In the genomic region with DNA sequence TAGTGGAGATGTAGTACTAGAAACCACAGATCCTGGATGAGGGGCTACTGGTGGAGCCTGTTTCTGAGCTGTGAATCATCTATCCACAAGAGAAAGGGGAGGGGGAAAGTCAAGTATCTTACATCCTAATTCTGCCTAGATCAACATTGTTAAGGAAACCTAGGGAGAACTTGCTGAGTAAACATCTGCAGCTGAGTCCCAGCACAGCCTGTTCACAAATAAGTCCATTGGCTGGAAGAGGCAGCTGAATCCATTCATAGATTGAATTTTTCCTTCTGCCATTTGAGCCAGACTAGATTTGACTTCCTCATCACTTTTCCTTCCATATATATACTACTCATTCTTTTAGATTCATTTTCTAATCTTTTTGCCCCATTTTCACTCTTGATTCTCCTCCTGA, we compare ENCODE assay signal across 27 cellular contexts.
"Had no signal": no experiment of that assay in that cellular context is flagged by ENCODE, and none has a peak within 500 bp of the region (broad histone marks: within the 10 kb centered on the region; RNA-seq: fewer than 3 reads in every experiment).

No MANE protein-coding gene starts in this region.

- ATAC-seq: activated CD4-positive, CD25-positive, alpha-beta regulatory T cell treated with anti-CD3 and anti-CD28 coated beads, Interleukin-2, amount 50 U/mL, for 24 hours; activated T-cell treated with anti-CD3 and anti-CD28 coated beads, Interleukin-2, amount 50 U/mL, for 72 hours; effector memory CD8-positive, alpha-beta T cell; esophagus mucosa; natural killer cell; sciatic nerve; stimulated activated naive B cell treated with anti-CD40 and anti-IgM and Interleukin-4, amounts not matched to agents 10 μg/mL and 1 μg/mL and 100 μg/mL, for 72 hours had no signal

- DNase-seq: activated CD4-positive, alpha-beta memory T cell treated with anti-CD3 and anti-CD28 coated beads, Interleukin-2, amount 10 ng/mL, durations not matched to agents 7 days and 5 days; activated CD4-positive, alpha-beta T cell treated with anti-CD3 and anti-CD28 coated beads, Interleukin-2, amount 10 ng/mL, durations not matched to agents 24 days and 14 days; activated effector memory CD4-positive, alpha-beta T cell treated with Interleukin-2 at 50 U/mL for 16 hours; activated naive CD4-positive, alpha-beta T cell treated with anti-CD3 and anti-CD28 coated beads for 36 hours; activated naive CD8-positive, alpha-beta T cell treated with anti-CD3 and anti-CD28 coated beads, Interleukin-2, amount 10 ng/mL, durations not matched to agents 7 days and 5 days; activated T-cell treated with anti-CD3 and anti-CD28 coated beads, Interleukin-2, amount 50 U/mL, for 72 hours; amniotic stem cell; colonic mucosa; dorsolateral prefrontal cortex; effector memory CD8-positive, alpha-beta T cell; foreskin melanocyte; glutamatergic neuron; hippocampal formation; left ventricle myocardium inferior; mammary epithelial cell; midbrain; natural killer cell; ovary; small intestine; stimulated activated CD4-positive, alpha-beta T cell treated with anti-CD3 and anti-CD28 coated beads, Interleukin-15, amount 100 ng/mL, for 24 hours; stimulated activated naive B cell treated with anti-CD40 and anti-IgM and Interleukin-4, amounts not matched to agents 10 μg/mL and 1 μg/mL and 100 μg/mL, for 72 hours; testis; trophoblast cell had no signal

- H3K4me3 ChIP-seq: colonic mucosa, dorsolateral prefrontal cortex, left ventricle myocardium inferior, ovary, testis, vagina had no signal
